In genomic region chr17:78172284-78173024, GRCh38 we compare ENCODE assay signal across 9 cellular contexts. TPM values are rescaled to one million over a fixed set of nuclear protein-coding genes. Genes with fewer than 3 reads are reported as not detected.
DNase-seq lines count a peak whose midpoint lies in the region; ATAC-seq, FAIRE-seq and TF ChIP-seq lines count a peak whose summit lies in the region.
"Had no signal": no experiment of that assay in that cellular context is flagged by ENCODE, and none has a peak within 500 bp of the region (broad histone marks: within the 10 kb centered on the region; RNA-seq: fewer than 3 reads in every experiment).

No MANE protein-coding gene starts in this region.

- H3K36me3 ChIP-seq in K562 (ENCODE audit: control insufficient read depth, insufficient read depth, low read length) (peaks cover 80% of the 10 kb centered on the region; the same call in 2 of the 3 replicates), mucosa of rectum (ENCODE audit: control insufficient read depth in 2 of 2, insufficient read depth in 2 of 2, low read length in 2 of 2) (peaks cover 12 to 14% of the 10 kb centered on the region in 2 donors), thyroid gland (peaks cover 0 to 17% of the 10 kb centered on the region in 2 donors)

- H3K4me1 Mint-ChIP-seq in IgD-negative memory B cell, result peaks cover 43 to 68% (median 56%) of the 10 kb centered on the region in 3 donors

- TF ChIP-seq CTCF in K562 (IDR thresholded peaks at IDR 0.05 in 2 of 3, conservative IDR thresholded peaks at IDR 0.05 in 1 of 3; ENCODE audit: insufficient read depth in 2 of 3, low read depth in 1 of 3, low read length in 3 of 3) (no peak), thyroid gland (IDR thresholded peaks at IDR 0.05) (no peak)

- DNase-seq in COR-L47 (lab: John Stamatoyannopoulos, UW) (peak; percentile 49), K562 (ENCODE audit: extremely low read depth in 1 of 4, low spot score in 3 of 4) (no peak), OCI-M2 (lab: John Stamatoyannopoulos, UW; ENCODE audit: unreplicated experiment) (no peak), thyroid gland (no peak), hepatic stellate cell (ENCODE audit: low spot score) (no peak)
- no peak for DNase-seq in activated effector memory CD4-positive, alpha-beta T cell treated with Interleukin-2 at 50 U/mL for 16 hours

- no peaks in the 10 kb centered on the region for H3K36me3 Mint-ChIP-seq in IgD-negative memory B cell

- H3K27me3 Mint-ChIP-seq in IgD-negative memory B cell, result peaks cover 1% of the 10 kb centered on the region

- POLR2A ChIA-PET in K562 (lab: Yijun Ruan, JAX), result interaction anchor here (0.8 to 2.4 kb wide), 7 partner anchors 11 to 234 kb away, joined by 3 to 16 read pairs (median 3); partner anchors contain the start of genes AFMID and TK1

- BruUV-seq in K562 (replicated peaks; lab: Mats Ljungman, UMichigan), result no TSS peak

- H3K9me3 ChIP-seq in K562 (replicated peaks; ENCODE audit: control insufficient read depth, insufficient read depth, low read depth, low read length) (no peaks in the 10 kb centered on the region), mucosa of rectum (ENCODE audit: control insufficient read depth in 2 of 2, low read length in 2 of 2) (no peaks in the 10 kb centered on the region), thyroid gland (no peaks in the 10 kb centered on the region)

- H3K9me1 ChIP-seq in K562 (ENCODE audit: control insufficient read depth, insufficient read depth, low read length), result peaks cover 5% of the 10 kb centered on the region

- H3K4me2 ChIP-seq in K562 (ENCODE audit: insufficient read depth, low read length), result no peak overlapping the region

- 66% methylated on average over 17 of the region's 17 CpGs for WGBS in K562 (ENCODE audit: insufficient coverage, low coverage, missing lambda C conversion rate)
- WGBS in thyroid gland, 2 donors, result 68 to 71% methylated on average over 10 to 16 of the region's 17 CpGs

- ATAC-seq in K562, result no peak

- H3K79me2 ChIP-seq in K562 (ENCODE audit: control insufficient read depth, insufficient read depth, low read length), result peaks cover 38% of the 10 kb centered on the region

- no peak for TF ChIP-seq RAD21 in K562 (CRISPR knock-in tag; conservative IDR thresholded peaks at IDR 0.05 in 1 of 2, IDR thresholded peaks at IDR 0.05 in 1 of 2)

- H2AFZ ChIP-seq in K562 (ENCODE audit: low read depth, low read length), result no peak overlapping the region

- H4K20me1 ChIP-seq in K562 (replicated peaks; ENCODE audit: control insufficient read depth, insufficient read depth, low read length), result peaks cover 17% of the 10 kb centered on the region

- H3K4me1 ChIP-seq in K562 (replicated peaks in 1 of 2; ENCODE audit: control insufficient read depth in 2 of 2, insufficient read depth in 2 of 2, low read length in 2 of 2) (peaks cover 20 to 76% of the 10 kb centered on the region in 2 experiments), mucosa of rectum (ENCODE audit: control insufficient read depth in 2 of 2, insufficient read depth in 2 of 2, low read length in 2 of 2) (peaks cover 73 to 84% of the 10 kb centered on the region in 2 donors), thyroid gland (peaks cover 26 to 51% of the 10 kb centered on the region in 2 donors)

- H3K27ac ChIP-seq in K562 (ENCODE audit: extremely low read depth, low read depth, low read length), result no peak overlapping the region
- H3K27ac ChIP-seq in mucosa of rectum (ENCODE audit: low read depth in 2 of 2, low read length in 2 of 2), result peak overlapping the region; percentile 93 to 97
- H3K27ac ChIP-seq in thyroid gland, result peak overlapping the region in 1 of 3 donors; percentile 74

- peak overlapping the region; percentile 98 to 99 (median 98) for H3K27ac Mint-ChIP-seq in IgD-negative memory B cell

- CTCF ChIA-PET in K562 (lab: Yijun Ruan, JAX; ENCODE audit: low intra/inter-chr PET ratio), result no interaction called here

- intact Hi-C loops in K562 (cut with micrococcal nuclease) (no loop called here), thyroid gland (cut with DNase I) (loop anchor here (5.0 kb wide), 1 partner anchor 45 kb away; the partner anchor contains the start of gene TMC6)

- peak overlapping the region; percentile 77 to 97 (median 83) for H3K4me3 Mint-ChIP-seq in IgD-negative memory B cell

- TF ChIP-seq POLR2A in K562 (conservative IDR thresholded peaks at IDR 0.05) (peak; percentile 45), thyroid gland (IDR thresholded peaks at IDR 0.05) (no peak)

- peak overlapping the region in 1 of 2 experiments; percentile 33; a peak in 1 of 4 replicates for H3K9ac ChIP-seq in K562 (ENCODE audit: insufficient read depth in 1 of 2, low read depth in 2 of 2, low read length in 2 of 2)
- H3K9ac ChIP-seq in mucosa of rectum (ENCODE audit: low read depth in 1 of 2, low read length in 2 of 2), result peak overlapping the region; percentile 56 to 74

- no peak overlapping the region for H3K4me3 ChIP-seq in K562
- H3K4me3 ChIP-seq in mucosa of rectum (ENCODE audit: low read length in 2 of 2), result peak overlapping the region; percentile 31 to 37
- H3K4me3 ChIP-seq in thyroid gland (replicated peaks in 1 of 3), result no peak overlapping the region

- H3K9me3 Mint-ChIP-seq in IgD-negative memory B cell, result no peaks in the 10 kb centered on the region

- TF ChIP-seq EP300 in K562 (IDR thresholded peaks at IDR 0.05; ENCODE audit: low read length), result no peak

- H3K27me3 ChIP-seq in K562 (ENCODE audit: control insufficient read depth in 2 of 2, insufficient read depth in 2 of 2, low read length in 2 of 2) (no peaks in the 10 kb centered on the region), mucosa of rectum (ENCODE audit: control insufficient read depth in 2 of 2, insufficient read depth in 2 of 2, low read length in 2 of 2) (no peaks in the 10 kb centered on the region), thyroid gland (no peaks in the 10 kb centered on the region)

- in situ Hi-C loops in K562 (cut with MboI), result loop anchor here (5.0 kb wide), 1 partner anchor 60 kb away; no protein-coding TSS in a partner anchor

- FAIRE-seq in K562 (lab: Jason Lieb, UNC), result no peak

RNA-seq across cellular contexts. Expression of gene SYNGR2, which starts 4.1 kb away (rescaled TPM):
- polyA plus RNA-seq in IgD-negative memory B cell (633 TPM), K562 (2011; rRNA removed) (159 and 208 TPM in 2 replicates), K562 (2014; fragmentation: Illumina TruSeq; extraction: Trizol) (167 and 172 TPM in 2 replicates), K562 (2014; fragmentation: Nextera tagmentation; extraction: Ambion mirVana) (1 to 10 TPM; 1.4 to 7.6 TPM), K562 (2014; rRNA removed) (140 and 156 TPM in 2 replicates)
- 68.6 and 254 TPM in 2 replicates for total RNA-seq in K562 (2011; cell fraction: chromatin; rRNA removed; ENCODE audit: low replicate concordance)
- total RNA-seq in K562 (2011; cell fraction: nucleolus; rRNA removed), result 327 and 339 TPM in 2 replicates
- 222 and 253 TPM in 2 replicates for total RNA-seq in K562 (2011; cell fraction: nucleoplasm; rRNA removed)
- total RNA-seq in K562 (2014; rRNA removed) (87.8 and 120 TPM in 2 replicates), K562 (2014; rRNA removed; fragmentation: Illumina TruSeq; extraction: Trizol) (29.7 and 44.9 TPM in 2 replicates), K562 (2015; rRNA removed; fragmentation: Illumina TruSeq; extraction: Trizol) (68.0 and 68.2 TPM in 2 replicates), K562 (2021) (173 and 185 TPM in 2 replicates), thyroid gland (10 to 100 TPM; 47.9 to 83.8 (median 70.7) TPM)
- 393 and 921 TPM in 2 replicates for polyA plus RNA-seq in K562 (2011; cell fraction: cytosol; rRNA removed)
- 163 and 222 TPM in 2 replicates for polyA plus RNA-seq in K562 (2011; cell fraction: nucleus; rRNA removed)
- 104 and 149 TPM in 2 replicates for polyA plus RNA-seq in K562 (2012)
- 64.8 and 150 TPM in 2 replicates for polyA minus RNA-seq in K562 (2011; rRNA and poly(A)+ RNA removed)
- polyA minus RNA-seq in K562 (2011; cell fraction: cytosol; rRNA and poly(A)+ RNA removed), result 129 and 147 TPM in 2 replicates
- 33.9 and 38.4 TPM in 2 replicates for polyA minus RNA-seq in K562 (2011; cell fraction: nucleus; rRNA and poly(A)+ RNA removed)

RNA-seq across cellular contexts. Expression of gene TK1, which starts 14.4 kb away (rescaled TPM):
- polyA plus RNA-seq in IgD-negative memory B cell (7.0 TPM), K562 (2011; rRNA removed) (123 and 130 TPM in 2 replicates), K562 (2014; fragmentation: Illumina TruSeq; extraction: Trizol) (103 and 216 TPM in 2 replicates), K562 (2014; fragmentation: Nextera tagmentation; extraction: Ambion mirVana) (10 to 100 TPM in 1 of 2 experiments, 1 to 10 TPM in 1; 8.4 to 29.9 TPM), K562 (2014; rRNA removed) (192 and 280 TPM in 2 replicates)
- total RNA-seq in K562 (2011; cell fraction: chromatin; rRNA removed; ENCODE audit: low replicate concordance), result 24.3 and 89.6 TPM in 2 replicates
- total RNA-seq in K562 (2011; cell fraction: nucleolus; rRNA removed), result 88.4 and 100 TPM in 2 replicates
- total RNA-seq in K562 (2011; cell fraction: nucleoplasm; rRNA removed), result 53.4 and 62.0 TPM in 2 replicates
- total RNA-seq in K562 (2014; rRNA removed) (195 and 231 TPM in 2 replicates), K562 (2014; rRNA removed; fragmentation: Illumina TruSeq; extraction: Trizol) (45.0 and 59.5 TPM in 2 replicates), K562 (2015; rRNA removed; fragmentation: Illumina TruSeq; extraction: Trizol) (97.7 and 98.0 TPM in 2 replicates), K562 (2021) (198 TPM in 2 replicates), thyroid gland (1 to 10 TPM; 1.1 to 2.7 (median 1.9) TPM)
- polyA plus RNA-seq in K562 (2011; cell fraction: cytosol; rRNA removed), result 232 and 546 TPM in 2 replicates
- 82.4 and 119 TPM in 2 replicates for polyA plus RNA-seq in K562 (2011; cell fraction: nucleus; rRNA removed)
- 204 and 231 TPM in 2 replicates for polyA plus RNA-seq in K562 (2012)
- polyA minus RNA-seq in K562 (2011; rRNA and poly(A)+ RNA removed), result 86.2 and 149 TPM in 2 replicates
- polyA minus RNA-seq in K562 (2011; cell fraction: cytosol; rRNA and poly(A)+ RNA removed), result 121 and 135 TPM in 2 replicates
- polyA minus RNA-seq in K562 (2011; cell fraction: nucleus; rRNA and poly(A)+ RNA removed), result 32.2 and 35.5 TPM in 2 replicates

RNA-seq across cellular contexts. Expression of gene AFMID, which starts 14.7 kb away (rescaled TPM):
- polyA plus RNA-seq in IgD-negative memory B cell, result 21.3 TPM
- 125 and 253 TPM in 2 replicates for total RNA-seq in K562 (2011; cell fraction: chromatin; rRNA removed; ENCODE audit: low replicate concordance)
- 134 and 153 TPM in 2 replicates for total RNA-seq in K562 (2011; cell fraction: nucleolus; rRNA removed)
- 139 and 167 TPM in 2 replicates for total RNA-seq in K562 (2011; cell fraction: nucleoplasm; rRNA removed)
- total RNA-seq in K562 (2014; rRNA removed), result 68.1 and 101 TPM in 2 replicates
- 63.4 and 70.4 TPM in 2 replicates for total RNA-seq in K562 (2014; rRNA removed; fragmentation: Illumina TruSeq; extraction: Trizol)
- total RNA-seq in K562 (2015; rRNA removed; fragmentation: Illumina TruSeq; extraction: Trizol), result 61.8 and 62.1 TPM in 2 replicates
- total RNA-seq in K562 (2021), result 67.3 and 74.0 TPM in 2 replicates
- 73.8 and 74.4 TPM in 2 replicates for polyA plus RNA-seq in K562 (2011; rRNA removed)
- polyA plus RNA-seq in K562 (2011; cell fraction: cytosol; rRNA removed), result 85.6 and 94.0 TPM in 2 replicates
- 83.1 and 130 TPM in 2 replicates for polyA plus RNA-seq in K562 (2011; cell fraction: nucleus; rRNA removed)
- 61.5 and 73.9 TPM in 2 replicates for polyA plus RNA-seq in K562 (2012)
- polyA plus RNA-seq in K562 (2014; fragmentation: Illumina TruSeq; extraction: Trizol), result 119 and 133 TPM in 2 replicates
- 100 to 1,000 TPM in 1 of 2 experiments, 10 to 100 TPM in 1; 80.3 to 188 TPM for polyA plus RNA-seq in K562 (2014; fragmentation: Nextera tagmentation; extraction: Ambion mirVana)
- polyA plus RNA-seq in K562 (2014; rRNA removed), result 95.7 and 110 TPM in 2 replicates
- 81.4 and 85.1 TPM in 2 replicates for polyA minus RNA-seq in K562 (2011; rRNA and poly(A)+ RNA removed)
- 32.2 and 35.0 TPM in 2 replicates for polyA minus RNA-seq in K562 (2011; cell fraction: cytosol; rRNA and poly(A)+ RNA removed)
- polyA minus RNA-seq in K562 (2011; cell fraction: nucleus; rRNA and poly(A)+ RNA removed), result 27.0 and 36.4 TPM in 2 replicates
- total RNA-seq in thyroid gland, result 10 to 100 TPM; 21.3 to 36.9 (median 33.5) TPM

RNA-seq across cellular contexts. Expression of gene C17orf99, which starts 26.3 kb away (rescaled TPM):
- polyA plus RNA-seq in IgD-negative memory B cell (not detected), K562 (2011; rRNA removed) (15.9 and 16.2 TPM in 2 replicates), K562 (2014; fragmentation: Illumina TruSeq; extraction: Trizol) (14.3 and 20.0 TPM in 2 replicates), K562 (2014; fragmentation: Nextera tagmentation; extraction: Ambion mirVana) (1 to 10 TPM; 4.1 to 7.7 TPM), K562 (2014; rRNA removed) (16.4 and 19.9 TPM in 2 replicates)
- total RNA-seq in K562 (2011; cell fraction: chromatin; rRNA removed; ENCODE audit: low replicate concordance), result 66.4 and 86.5 TPM in 2 replicates
- 51.9 and 66.7 TPM in 2 replicates for total RNA-seq in K562 (2011; cell fraction: nucleolus; rRNA removed)
- 36.2 and 47.7 TPM in 2 replicates for total RNA-seq in K562 (2011; cell fraction: nucleoplasm; rRNA removed)
- total RNA-seq in K562 (2014; rRNA removed) (16.8 and 17.3 TPM in 2 replicates), K562 (2014; rRNA removed; fragmentation: Illumina TruSeq; extraction: Trizol) (7.1 and 7.5 TPM in 2 replicates), K562 (2015; rRNA removed; fragmentation: Illumina TruSeq; extraction: Trizol) (4.0 and 5.8 TPM in 2 replicates), K562 (2021) (16.4 and 18.9 TPM in 2 replicates), thyroid gland (not detected)
- 11.8 and 31.5 TPM in 2 replicates for polyA plus RNA-seq in K562 (2011; cell fraction: cytosol; rRNA removed)
- polyA plus RNA-seq in K562 (2011; cell fraction: nucleus; rRNA removed), result 30.9 and 68.9 TPM in 2 replicates
- polyA plus RNA-seq in K562 (2012), result 4.7 and 6.4 TPM in 2 replicates
- 2.7 and 10.0 TPM in 2 replicates for polyA minus RNA-seq in K562 (2011; rRNA and poly(A)+ RNA removed)
- 6.5 and 11.1 TPM in 2 replicates for polyA minus RNA-seq in K562 (2011; cell fraction: cytosol; rRNA and poly(A)+ RNA removed)
- polyA minus RNA-seq in K562 (2011; cell fraction: nucleus; rRNA and poly(A)+ RNA removed), result 5.6 and 11.8 TPM in 2 replicates
- total RNA-seq: fibroblast of villous mesenchyme had no signal

RNA-seq across cellular contexts. Expression of gene BIRC5, which starts 41.6 kb away (rescaled TPM):
- polyA plus RNA-seq in IgD-negative memory B cell (0.25 TPM), K562 (2011; rRNA removed) (61.4 and 64.4 TPM in 2 replicates), K562 (2014; fragmentation: Illumina TruSeq; extraction: Trizol) (74.6 and 88.8 TPM in 2 replicates), K562 (2014; fragmentation: Nextera tagmentation; extraction: Ambion mirVana) (100 to 1,000 TPM in 1 of 2 experiments, 10 to 100 TPM in 1; 98.2 to 107 TPM), K562 (2014; rRNA removed) (127 and 155 TPM in 2 replicates)
- total RNA-seq in K562 (2011; cell fraction: chromatin; rRNA removed; ENCODE audit: low replicate concordance), result 88.6 and 104 TPM in 2 replicates
- total RNA-seq in K562 (2011; cell fraction: nucleolus; rRNA removed), result 92.8 and 99.1 TPM in 2 replicates
- total RNA-seq in K562 (2011; cell fraction: nucleoplasm; rRNA removed), result 114 and 121 TPM in 2 replicates
- total RNA-seq in K562 (2014; rRNA removed) (114 and 140 TPM in 2 replicates), K562 (2014; rRNA removed; fragmentation: Illumina TruSeq; extraction: Trizol) (79.1 and 79.9 TPM in 2 replicates), K562 (2015; rRNA removed; fragmentation: Illumina TruSeq; extraction: Trizol) (101 and 106 TPM in 2 replicates), K562 (2021) (101 and 104 TPM in 2 replicates), thyroid gland (under 1 TPM in 3 of 4 donors, not detected in 1; 0.11 to 0.83 (median 0.13) TPM)
- 55.7 and 67.4 TPM in 2 replicates for polyA plus RNA-seq in K562 (2011; cell fraction: cytosol; rRNA removed)
- polyA plus RNA-seq in K562 (2011; cell fraction: nucleus; rRNA removed), result 37.3 and 40.7 TPM in 2 replicates
- 67.7 and 78.4 TPM in 2 replicates for polyA plus RNA-seq in K562 (2012)
- 83.8 and 87.5 TPM in 2 replicates for polyA minus RNA-seq in K562 (2011; rRNA and poly(A)+ RNA removed)
- polyA minus RNA-seq in K562 (2011; cell fraction: cytosol; rRNA and poly(A)+ RNA removed), result 34.3 and 38.4 TPM in 2 replicates
- polyA minus RNA-seq in K562 (2011; cell fraction: nucleus; rRNA and poly(A)+ RNA removed), result 36.9 and 58.9 TPM in 2 replicates

Comparison
In these comparisons a context has a peak if more than half of its experiments do, and no peak if none do; other contexts are left out.
1. H3K4me3 ChIP-seq: peak in mucosa of rectum (2 of 2); none in K562 (single experiment) and thyroid gland (0 of 3).
2. RNA of gene TK1, which starts 14.4 kb away (total RNA-seq): 24.3 to 231 TPM in K562; 1.1 to 2.7 TPM in thyroid gland; every median in the first group is over 4 times any median in the second.